ENCODE assay signal across 16 cellular contexts in the genomic region with DNA sequence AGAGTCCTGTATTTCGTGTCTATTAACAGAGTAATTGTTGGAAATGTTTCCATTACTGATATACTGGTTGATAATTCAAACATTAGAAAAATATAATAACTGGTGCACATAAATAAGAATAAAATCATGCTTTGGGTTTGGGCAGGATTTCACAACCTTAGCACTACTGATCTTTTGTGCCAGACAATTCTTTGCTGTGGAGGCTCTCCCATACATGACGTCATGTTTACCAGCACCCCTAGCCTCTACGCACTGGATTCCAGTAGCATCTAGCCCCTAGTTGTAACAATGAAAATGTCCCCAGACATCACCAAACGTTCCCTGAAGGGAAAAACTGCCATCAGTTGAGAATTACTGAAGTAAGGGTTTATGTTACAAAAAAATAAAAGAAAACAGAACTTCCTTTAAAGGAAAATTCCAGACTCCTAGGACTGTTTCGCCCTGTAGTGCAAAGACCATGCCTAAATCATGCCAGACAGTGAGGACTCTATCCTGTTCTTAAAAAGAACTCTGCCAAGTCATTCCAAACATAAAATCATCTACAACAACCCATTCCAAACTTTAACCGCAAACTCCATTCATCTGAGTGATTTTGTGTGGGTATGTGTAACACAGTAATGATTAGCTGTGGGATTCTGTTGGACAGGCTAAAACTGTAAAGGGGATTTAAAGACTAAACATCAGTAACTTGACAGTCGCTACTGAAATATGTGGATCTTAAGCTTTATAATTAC.
DNase-seq lines count a peak whose midpoint lies in the region; ATAC-seq and TF ChIP-seq lines count a peak whose summit lies in the region.
"Had no signal": no experiment of that assay in that cellular context is flagged by ENCODE, and none has a peak within 500 bp of the region (broad histone marks: within the 10 kb centered on the region; RNA-seq: fewer than 3 reads in every experiment).

No MANE protein-coding gene starts in this region.

- no peak for ATAC-seq in HG03460 (IDR thresholded peaks at IDR 0.05; ENCODE audit: unreplicated experiment)
- ATAC-seq in HG03025 (IDR thresholded peaks at IDR 0.05; ENCODE audit: low FRiP score, unreplicated experiment), result no peak
- ATAC-seq: CD8-positive, alpha-beta T cell had no signal

- TF ChIP-seq CTCF in brain (conservative IDR thresholded peaks at IDR 0.05), result no peak

- no peaks in the 10 kb centered on the region for H3K9me3 Mint-ChIP-seq in brain
- H3K9me3 Mint-ChIP-seq: activated naive CD4-positive, alpha-beta T cell treated with anti-CD3 and anti-CD28 coated beads, Interleukin-2, amount 50 U/mL, for 24 hours; CD8-positive, alpha-beta T cell had no signal

- peak; percentile 58 for DNase-seq in GM03348 (ENCODE audit: low spot score)
- peak; percentile 38 for DNase-seq in iris pigment epithelial cell (ENCODE audit: low read depth)
- peak; percentile 71 for DNase-seq in stromal cell of bone marrow (ENCODE audit: low read depth)
- no peak for DNase-seq in effector CD8-positive, alpha-beta T cell (lab: John Stamatoyannopoulos, UW)
- no peak for DNase-seq in NCI-H774 (lab: John Stamatoyannopoulos, UW)
- DNase-seq: CD8-positive, alpha-beta T cell; foreskin melanocyte; KG1; kidney; NCI-H187; NK-92 treated with Interleukin-12 subunit alpha and Interleukin-12 subunit beta, amount 100 ng/mL, for 24 hours; stimulated activated CD4-positive, alpha-beta T cell treated with anti-CD3 and anti-CD28 coated beads, Interleukin-12 subunit alpha, Interleukin-12 subunit beta, amount 100 ng/mL, for 4 hours had no signal

- no peak overlapping the region for H3K4me3 Mint-ChIP-seq in brain
- H3K4me3 Mint-ChIP-seq: activated naive CD4-positive, alpha-beta T cell treated with anti-CD3 and anti-CD28 coated beads, Interleukin-2, amount 50 U/mL, for 24 hours; CD8-positive, alpha-beta T cell had no signal

- no peaks in the 10 kb centered on the region for H3K27me3 Mint-ChIP-seq in brain
- H3K27me3 Mint-ChIP-seq: activated naive CD4-positive, alpha-beta T cell treated with anti-CD3 and anti-CD28 coated beads, Interleukin-2, amount 50 U/mL, for 24 hours had no signal

- H3K4me1 Mint-ChIP-seq in brain, result peaks cover 18% of the 10 kb centered on the region
- H3K4me1 Mint-ChIP-seq: activated naive CD4-positive, alpha-beta T cell treated with anti-CD3 and anti-CD28 coated beads, Interleukin-2, amount 50 U/mL, for 24 hours had no signal

- H3K27ac Mint-ChIP-seq in brain, result peak overlapping the region in 4 of 5 experiments; percentile 9 to 70 (median 48)
- H3K27ac Mint-ChIP-seq: activated naive CD4-positive, alpha-beta T cell treated with anti-CD3 and anti-CD28 coated beads, Interleukin-2, amount 50 U/mL, for 24 hours; CD8-positive, alpha-beta T cell had no signal

- H3K36me3 Mint-ChIP-seq in brain, result peaks cover 84% of the 10 kb centered on the region
- H3K36me3 Mint-ChIP-seq: activated naive CD4-positive, alpha-beta T cell treated with anti-CD3 and anti-CD28 coated beads, Interleukin-2, amount 50 U/mL, for 24 hours; CD8-positive, alpha-beta T cell had no signal

Comparison
In these comparisons a context has a peak if more than half of its experiments do, and no peak if none do; other contexts are left out.
1. DNase-seq: peak in GM03348 (single experiment), iris pigment epithelial cell (single experiment) and stromal cell of bone marrow (single experiment); none in effector CD8-positive, alpha-beta T cell (single experiment) and NCI-H774 (single experiment).